Comparison of ENCODE assay signal across 1 cellular context in the genomic region with DNA sequence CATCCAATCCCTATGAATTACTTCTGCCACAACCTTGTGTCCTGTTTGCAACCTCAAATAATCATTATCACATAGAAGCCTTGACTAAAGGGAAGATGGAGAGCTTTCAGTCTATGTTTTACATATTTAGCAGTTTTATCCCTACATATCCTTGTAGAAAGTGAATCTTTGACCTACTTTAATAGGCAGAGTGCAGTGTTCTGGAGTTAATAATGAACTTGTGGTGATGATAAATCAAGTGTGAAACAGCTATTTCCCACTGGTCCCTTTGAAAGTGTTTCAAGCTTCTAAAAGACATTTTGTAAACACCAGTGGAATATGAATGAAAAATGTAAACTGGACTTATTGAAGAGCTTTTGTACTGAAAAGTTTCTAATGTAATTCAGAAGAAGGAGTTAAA.
TF ChIP-seq lines count a peak whose summit lies in the region.

No MANE protein-coding gene starts in this region.

TF ChIP-seq in GM12878, 131 proteins besides CTCF, POLR2A, EP300 and RAD21 (continued from another document):
- TF ChIP-seq, protein P1, sequence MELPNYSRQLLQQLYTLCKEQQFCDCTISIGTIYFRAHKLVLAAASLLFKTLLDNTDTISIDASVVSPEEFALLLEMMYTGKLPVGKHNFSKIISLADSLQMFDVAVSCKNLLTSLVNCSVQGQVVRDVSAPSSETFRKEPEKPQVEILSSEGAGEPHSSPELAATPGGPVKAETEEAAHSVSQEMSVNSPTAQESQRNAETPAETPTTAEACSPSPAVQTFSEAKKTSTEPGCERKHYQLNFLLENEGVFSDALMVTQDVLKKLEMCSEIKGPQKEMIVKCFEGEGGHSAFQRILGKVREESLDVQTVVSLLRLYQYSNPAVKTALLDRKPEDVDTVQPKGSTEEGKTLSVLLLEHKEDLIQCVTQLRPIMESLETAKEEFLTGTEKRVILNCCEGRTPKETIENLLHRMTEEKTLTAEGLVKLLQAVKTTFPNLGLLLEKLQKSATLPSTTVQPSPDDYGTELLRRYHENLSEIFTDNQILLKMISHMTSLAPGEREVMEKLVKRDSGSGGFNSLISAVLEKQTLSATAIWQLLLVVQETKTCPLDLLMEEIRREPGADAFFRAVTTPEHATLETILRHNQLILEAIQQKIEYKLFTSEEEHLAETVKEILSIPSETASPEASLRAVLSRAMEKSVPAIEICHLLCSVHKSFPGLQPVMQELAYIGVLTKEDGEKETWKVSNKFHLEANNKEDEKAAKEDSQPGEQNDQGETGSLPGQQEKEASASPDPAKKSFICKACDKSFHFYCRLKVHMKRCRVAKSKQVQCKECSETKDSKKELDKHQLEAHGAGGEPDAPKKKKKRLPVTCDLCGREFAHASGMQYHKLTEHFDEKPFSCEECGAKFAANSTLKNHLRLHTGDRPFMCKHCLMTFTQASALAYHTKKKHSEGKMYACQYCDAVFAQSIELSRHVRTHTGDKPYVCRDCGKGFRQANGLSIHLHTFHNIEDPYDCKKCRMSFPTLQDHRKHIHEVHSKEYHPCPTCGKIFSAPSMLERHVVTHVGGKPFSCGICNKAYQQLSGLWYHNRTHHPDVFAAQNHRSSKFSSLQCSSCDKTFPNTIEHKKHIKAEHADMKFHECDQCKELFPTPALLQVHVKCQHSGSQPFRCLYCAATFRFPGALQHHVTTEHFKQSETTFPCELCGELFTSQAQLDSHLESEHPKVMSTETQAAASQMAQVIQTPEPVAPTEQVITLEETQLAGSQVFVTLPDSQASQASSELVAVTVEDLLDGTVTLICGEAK (IDR thresholded peaks at IDR 0.05; ENCODE audit: borderline replicate concordance): no peak
- TF ChIP-seq HDAC2 (IDR thresholded peaks at IDR 0.05): no peak
- TF ChIP-seq, protein P2, sequence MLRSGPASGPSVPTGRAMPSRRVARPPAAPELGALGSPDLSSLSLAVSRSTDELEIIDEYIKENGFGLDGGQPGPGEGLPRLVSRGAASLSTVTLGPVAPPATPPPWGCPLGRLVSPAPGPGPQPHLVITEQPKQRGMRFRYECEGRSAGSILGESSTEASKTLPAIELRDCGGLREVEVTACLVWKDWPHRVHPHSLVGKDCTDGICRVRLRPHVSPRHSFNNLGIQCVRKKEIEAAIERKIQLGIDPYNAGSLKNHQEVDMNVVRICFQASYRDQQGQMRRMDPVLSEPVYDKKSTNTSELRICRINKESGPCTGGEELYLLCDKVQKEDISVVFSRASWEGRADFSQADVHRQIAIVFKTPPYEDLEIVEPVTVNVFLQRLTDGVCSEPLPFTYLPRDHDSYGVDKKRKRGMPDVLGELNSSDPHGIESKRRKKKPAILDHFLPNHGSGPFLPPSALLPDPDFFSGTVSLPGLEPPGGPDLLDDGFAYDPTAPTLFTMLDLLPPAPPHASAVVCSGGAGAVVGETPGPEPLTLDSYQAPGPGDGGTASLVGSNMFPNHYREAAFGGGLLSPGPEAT (IDR thresholded peaks at IDR 0.05; ENCODE audit: low read depth): no peak
